ENCODE assay signal across 12 cellular contexts in the genomic region with DNA sequence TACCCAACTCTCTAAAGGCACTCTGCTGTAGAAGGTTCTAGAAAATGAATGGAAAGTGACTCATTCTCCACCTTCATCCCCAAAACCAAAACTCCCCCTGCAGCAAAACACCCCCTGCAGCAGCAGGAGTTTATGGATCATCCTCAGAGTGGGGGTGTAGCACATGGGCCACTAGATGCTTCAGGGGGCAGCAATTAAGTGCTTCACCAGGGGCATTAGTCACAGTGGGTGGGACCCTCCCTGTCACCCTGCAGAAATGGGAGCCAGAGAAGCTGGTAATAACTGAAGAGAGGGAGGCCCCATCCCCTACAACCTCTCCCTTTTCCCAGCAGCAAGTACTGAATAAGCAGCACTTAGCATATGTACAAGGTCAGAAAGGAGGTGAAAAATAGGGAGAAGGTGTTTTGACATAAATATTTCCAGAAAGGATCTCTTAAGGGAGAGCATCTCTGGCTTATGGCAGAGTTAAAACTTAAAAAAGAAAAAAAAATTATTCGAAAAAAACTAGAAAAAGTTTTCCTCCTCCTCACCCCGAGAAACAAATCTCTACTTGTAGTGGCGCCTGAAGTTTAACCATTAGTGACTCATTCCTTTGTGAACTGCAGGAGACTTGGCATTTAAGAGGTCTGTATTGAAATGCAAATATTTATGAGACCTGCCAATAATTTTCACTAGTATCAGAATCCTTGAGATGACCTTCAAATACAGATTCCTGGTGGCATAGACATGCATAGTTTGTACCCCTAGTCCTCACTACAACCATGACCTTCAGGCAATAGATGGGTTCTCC.
A peak's percentile ranks its signal among the peaks of the same experiment; 100 is the strongest.
DNase-seq lines count a peak whose midpoint lies in the region; ATAC-seq and TF ChIP-seq lines count a peak whose summit lies in the region.
"Had no signal": no experiment of that assay in that cellular context is flagged by ENCODE, and none has a peak within 500 bp of the region (broad histone marks: within the 10 kb centered on the region; RNA-seq: fewer than 3 reads in every experiment).

No MANE protein-coding gene starts in this region.

- peaks cover 0 to 3% (median 0%) of the 10 kb centered on the region in 11 donors for H3K9me3 Mint-ChIP-seq in naive thymus-derived CD4-positive, alpha-beta T cell
- H3K9me3 Mint-ChIP-seq: naive B cell had no signal

- intact Hi-C loops in mammary epithelial cell (cut with micrococcal nuclease): loop anchor here (5.0 kb wide), 1 partner anchor 53 kb away; no protein-coding TSS in a partner anchor
- intact Hi-C loops in naive thymus-derived CD4-positive, alpha-beta T cell (cut with micrococcal nuclease): loop anchor here (5.0 to 10.0 kb wide), 4 partner anchors 345 to 1607 kb away; a partner anchor contains a TSS

- no TSS peak for BruUV-seq in mammary epithelial cell (replicated peaks; lab: Mats Ljungman, UMichigan)

- no peaks in the 10 kb centered on the region for H3K36me3 ChIP-seq in mammary epithelial cell (ENCODE audit: insufficient read depth, low read length)
- no peaks in the 10 kb centered on the region for H3K36me3 ChIP-seq in mesendoderm (ENCODE audit: control insufficient read depth, insufficient read depth, low read length)
- H3K36me3 ChIP-seq in naive thymus-derived CD4-positive, alpha-beta T cell (ENCODE audit: control insufficient read depth in 2 of 3, insufficient read depth in 3 of 3, low read length in 3 of 3): no peaks in the 10 kb centered on the region

- ATAC-seq in GM19351 (IDR thresholded peaks at IDR 0.05; ENCODE audit: unreplicated experiment): no peak
- ATAC-seq in naive thymus-derived CD4-positive, alpha-beta T cell: no peak
- ATAC-seq in HG03095 (IDR thresholded peaks at IDR 0.05; ENCODE audit: unreplicated experiment): no peak
- no peak for ATAC-seq in HG03469 (IDR thresholded peaks at IDR 0.05; ENCODE audit: unreplicated experiment)

- H3K23ac ChIP-seq in mesendoderm (ENCODE audit: low read length): no peak overlapping the region

- H3K79me1 ChIP-seq in mesendoderm (ENCODE audit: low read length): no peaks in the 10 kb centered on the region

- peak overlapping the region; percentile 73 for H2BK120ac ChIP-seq in mesendoderm (ENCODE audit: low read depth, low read length)

- peaks cover 0 to 7% (median 0%) of the 10 kb centered on the region in 5 donors for H3K36me3 Mint-ChIP-seq in naive thymus-derived CD4-positive, alpha-beta T cell
- H3K36me3 Mint-ChIP-seq: naive B cell had no signal

- no peak overlapping the region for H3K18ac ChIP-seq in mesendoderm (ENCODE audit: low read length)

- peak overlapping the region; percentile 71 for H3K27ac ChIP-seq in mammary epithelial cell (ENCODE audit: insufficient read depth, low read depth, low read length)
- H3K27ac ChIP-seq in mesendoderm (ENCODE audit: low read depth, low read length): peak overlapping the region; percentile 75
- no peak overlapping the region for H3K27ac ChIP-seq in naive thymus-derived CD4-positive, alpha-beta T cell (ENCODE audit: low read depth, low read length)

- H3K27me3 ChIP-seq in mammary epithelial cell (ENCODE audit: insufficient read depth, low read length) (no peaks in the 10 kb centered on the region), mesendoderm (ENCODE audit: insufficient read depth, low read length, poor library complexity) (no peaks in the 10 kb centered on the region)
- no peaks in the 10 kb centered on the region for H3K27me3 ChIP-seq in naive thymus-derived CD4-positive, alpha-beta T cell (ENCODE audit: control insufficient read depth in 2 of 2, insufficient read depth in 2 of 2, low read length in 2 of 2)
- H3K27me3 ChIP-seq: body of pancreas had no signal

- peak overlapping the region in 4 of 9 donors; percentile 12 to 99 (median 52) for H3K27ac Mint-ChIP-seq in naive thymus-derived CD4-positive, alpha-beta T cell
- H3K27ac Mint-ChIP-seq: naive B cell had no signal

- peak overlapping the region; percentile 61 for H3K4me2 ChIP-seq in mammary epithelial cell (ENCODE audit: insufficient read depth, low read depth, low read length)
- H3K4me2 ChIP-seq in mesendoderm (ENCODE audit: low read length): no peak overlapping the region

- no peak overlapping the region for H3K4ac ChIP-seq in mesendoderm (ENCODE audit: low read depth, low read length)

- dilution Hi-C loops in mammary epithelial cell (cut with HindIII; ENCODE audit: low sequenced_read_pairs): no loop called here

- CTCF ChIA-PET in mammary epithelial cell (lab: Charles Lee; ENCODE audit: low non-redundant PET): no interaction called here
- CTCF ChIA-PET in naive thymus-derived CD4-positive, alpha-beta T cell (lab: Charles Lee): interaction anchor here (2.2 kb wide), 1 partner anchor 73 kb away, joined by 6 read pairs; a partner anchor contains a TSS

- H4K20me1 ChIP-seq in mammary epithelial cell (ENCODE audit: insufficient read depth, low read length): no peaks in the 10 kb centered on the region

- TF ChIP-seq CTCF in mammary epithelial cell (conservative IDR thresholded peaks at IDR 0.05 in 1 of 2, IDR thresholded peaks at IDR 0.05 in 1 of 2; ENCODE audit: extremely low read depth in 1 of 2, insufficient read depth in 1 of 2, low read depth in 1 of 2, low read length in 2 of 2): no peak

- peak overlapping the region; percentile 36 for H3K9ac ChIP-seq in mammary epithelial cell (ENCODE audit: insufficient read depth, low read length)
- no peak overlapping the region for H3K9ac ChIP-seq in mesendoderm (ENCODE audit: low read length)

- H2AFZ ChIP-seq in mammary epithelial cell (ENCODE audit: low read depth, low read length): peak overlapping the region; percentile 62

- no peaks in the 10 kb centered on the region for H3K9me3 ChIP-seq in mammary epithelial cell (replicated peaks; ENCODE audit: insufficient read depth, low read length)
- H3K9me3 ChIP-seq in naive thymus-derived CD4-positive, alpha-beta T cell (ENCODE audit: control insufficient read depth in 2 of 3, low read length in 3 of 3): no peaks in the 10 kb centered on the region
- H3K9me3 ChIP-seq: body of pancreas had no signal

- no peak overlapping the region for H3K4me3 ChIP-seq in mammary epithelial cell (replicated peaks in 1 of 3; ENCODE audit: insufficient read depth in 1 of 3, low read depth in 2 of 3, low read length in 3 of 3)
- H3K4me3 ChIP-seq in mesendoderm (ENCODE audit: low read length): no peak overlapping the region
- no peak overlapping the region for H3K4me3 ChIP-seq in naive thymus-derived CD4-positive, alpha-beta T cell (ENCODE audit: low read length)
- H3K4me3 ChIP-seq: body of pancreas had no signal

- peak; percentile 45 for DNase-seq in DMS 273 (lab: John Stamatoyannopoulos, UW; ENCODE audit: unreplicated experiment)
- peak; percentile 41 for DNase-seq in HK-2 (ENCODE audit: unreplicated experiment)
- peak; percentile 69 for DNase-seq in mammary epithelial cell
- DNase-seq in mesendoderm: peak; percentile 57
- DNase-seq in naive thymus-derived CD4-positive, alpha-beta T cell: no peak
- DNase-seq: activated CD4-positive, alpha-beta T cell treated with anti-CD3 and anti-CD28 coated beads for 4 hours; glutamatergic neuron; naive B cell had no signal

- H3K79me2 ChIP-seq in mammary epithelial cell (ENCODE audit: insufficient read depth, low read length) (no peaks in the 10 kb centered on the region), mesendoderm (ENCODE audit: control insufficient read depth, insufficient read depth, low read length) (no peaks in the 10 kb centered on the region)

- H2BK5ac ChIP-seq in mesendoderm (ENCODE audit: low read length): no peak overlapping the region

- no peak overlapping the region for H4K5ac ChIP-seq in mesendoderm (ENCODE audit: low read length)

- peaks cover 39 to 67% (median 58%) of the 10 kb centered on the region in 7 donors for H3K4me1 Mint-ChIP-seq in naive thymus-derived CD4-positive, alpha-beta T cell

- POLR2A ChIA-PET in naive thymus-derived CD4-positive, alpha-beta T cell (lab: Charles Lee): interaction anchor here (0.6 to 1.5 kb wide), 2 partner anchors 25 to 32 kb away, joined by 3 to 8 read pairs; no protein-coding TSS in a partner anchor

- no peak overlapping the region for H4K8ac ChIP-seq in mesendoderm (ENCODE audit: low read depth, low read length)

- no peak overlapping the region for H3K56ac ChIP-seq in mesendoderm (ENCODE audit: low read length)

- no peak overlapping the region for H2AK5ac ChIP-seq in mesendoderm (ENCODE audit: low read length)

- H3K4me1 ChIP-seq in mammary epithelial cell (ENCODE audit: insufficient read depth, low read length) (peaks cover 54% of the 10 kb centered on the region), mesendoderm (ENCODE audit: control insufficient read depth, low read depth, low read length) (no peaks in the 10 kb centered on the region)
- H3K4me1 ChIP-seq in naive thymus-derived CD4-positive, alpha-beta T cell (ENCODE audit: control insufficient read depth in 2 of 2, insufficient read depth in 2 of 2, low read length in 2 of 2): peaks cover 19 to 32% of the 10 kb centered on the region in 2 donors

- peaks cover 0 to 2% (median 0%) of the 10 kb centered on the region in 5 donors for H3K27me3 Mint-ChIP-seq in naive thymus-derived CD4-positive, alpha-beta T cell
- H3K27me3 Mint-ChIP-seq: naive B cell had no signal

- 0% methylated on average over 3 of the region's 3 CpGs for WGBS in mammary epithelial cell (ENCODE audit: low coverage, missing lambda C conversion rate)
- WGBS in mesendoderm (ENCODE audit: extremely low coverage, insufficient coverage, low lambda C conversion rate): no CpG with 5 or more reads among the region's 3 CpGs

- in situ Hi-C loops in mammary epithelial cell (cut with MboI; ENCODE audit: low sequenced_read_pairs in 2 of 2): no loop called here

- no peak overlapping the region for H3K4me3 Mint-ChIP-seq in naive thymus-derived CD4-positive, alpha-beta T cell
- H3K4me3 Mint-ChIP-seq: naive B cell had no signal

- no peak overlapping the region for H2BK15ac ChIP-seq in mesendoderm (replicated peaks; ENCODE audit: low read depth)

Comparison
In these comparisons a context has a peak if more than half of its experiments do, and no peak if none do; other contexts are left out.
1. DNase-seq: peak in DMS 273 (single experiment), HK-2 (single experiment), mammary epithelial cell (single experiment) and mesendoderm (single experiment); none in naive thymus-derived CD4-positive, alpha-beta T cell (0 of 9).